ENCODE assay signal across 8 cellular contexts in the genomic region with DNA sequence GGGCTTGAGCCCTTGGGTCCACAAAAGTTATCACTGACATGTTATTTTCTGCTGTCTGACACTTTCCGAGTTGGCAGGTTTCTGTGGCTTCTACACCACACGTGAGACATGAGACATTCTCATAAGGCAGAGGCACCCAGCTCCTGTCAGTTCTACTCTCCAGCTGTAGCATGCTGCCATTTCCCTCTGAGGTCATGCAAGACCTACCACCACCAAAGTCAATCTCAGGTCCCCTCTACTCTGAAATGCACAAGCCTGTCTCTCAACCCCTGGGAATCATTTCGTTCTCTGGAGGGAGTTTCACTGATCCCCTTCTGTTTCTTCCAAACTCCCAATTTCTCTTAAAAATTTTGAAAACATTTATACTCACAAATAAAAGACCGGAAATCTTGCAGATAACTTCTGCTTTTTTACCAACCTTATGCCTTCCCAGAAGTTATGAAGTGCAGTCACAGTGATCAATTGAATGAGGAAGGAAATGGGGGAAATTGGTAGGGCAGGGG. TPM values are rescaled to one million over a fixed set of nuclear protein-coding genes. Genes with fewer than 3 reads are reported as not detected.
DNase-seq lines count a peak whose midpoint lies in the region; ATAC-seq and TF ChIP-seq lines count a peak whose summit lies in the region.

No MANE protein-coding gene starts in this region.

- POLR2A ChIA-PET in SK-N-SH (lab: Yijun Ruan, JAX): no interaction called here

- no peak overlapping the region for H3K4me2 ChIP-seq in SK-N-SH

- no peaks in the 10 kb centered on the region for H3F3A ChIP-seq in SK-N-SH (replicated peaks; ENCODE audit: insufficient read depth)

- H3K36me3 Mint-ChIP-seq in natural killer cell: no peaks in the 10 kb centered on the region

- no peak overlapping the region for H2AFZ ChIP-seq in SK-N-SH (ENCODE audit: low read depth)

- H3K4me3 ChIP-seq in SK-N-SH (ENCODE audit: low read depth in 2 of 2, low read length in 1 of 2) (no peak overlapping the region), lower lobe of right lung (no peak overlapping the region)

- H3K27ac ChIP-seq in SK-N-SH (ENCODE audit: low read depth in 2 of 2, low read length in 1 of 2): no peak overlapping the region
- no peak overlapping the region for H3K27ac ChIP-seq in lower lobe of right lung

- 3% methylated on average over 4 of the region's 4 CpGs for WGBS in SK-N-SH (ENCODE audit: low lambda C conversion rate)

- no peaks in the 10 kb centered on the region for H3K79me2 ChIP-seq in SK-N-SH (ENCODE audit: insufficient read depth)

- CTCF ChIA-PET in SK-N-SH (lab: Yijun Ruan, JAX): interaction anchor here (4.8 kb wide), 1 partner anchor 10 kb away, joined by 23 read pairs; no protein-coding TSS in a partner anchor

- no peak overlapping the region for H3K4me3 Mint-ChIP-seq in natural killer cell

- intact Hi-C loops in natural killer cell (cut with micrococcal nuclease) (no loop called here), lower lobe of right lung (cut with DNase I) (no loop called here)

- H3K36me3 ChIP-seq in SK-N-SH (replicated peaks in 1 of 2; ENCODE audit: control insufficient read depth in 1 of 2, insufficient read depth in 2 of 2, low read length in 1 of 2): no peaks in the 10 kb centered on the region
- H3K36me3 ChIP-seq in lower lobe of right lung: no peaks in the 10 kb centered on the region

- H3K4me1 Mint-ChIP-seq in natural killer cell: peaks cover 7% of the 10 kb centered on the region in 2 donors

- no peaks in the 10 kb centered on the region for H3K9me2 ChIP-seq in SK-N-SH

- H3K9me3 Mint-ChIP-seq in natural killer cell: no peaks in the 10 kb centered on the region

- H3K9ac ChIP-seq in SK-N-SH: no peak overlapping the region

- H3K4me1 ChIP-seq in SK-N-SH (ENCODE audit: control insufficient read depth in 1 of 2, insufficient read depth in 2 of 2, low read depth in 1 of 2, low read length in 1 of 2) (no peaks in the 10 kb centered on the region), lower lobe of right lung (no peaks in the 10 kb centered on the region)

- no peaks in the 10 kb centered on the region for H4K20me1 ChIP-seq in SK-N-SH (ENCODE audit: insufficient read depth)

- no peak overlapping the region for H3K27ac Mint-ChIP-seq in natural killer cell

- H3K27me3 ChIP-seq in SK-N-SH (ENCODE audit: insufficient read depth) (no peaks in the 10 kb centered on the region; the same call in 1 of the 2 replicates), lower lobe of right lung (ENCODE audit: low read depth) (no peaks in the 10 kb centered on the region)

- no peaks in the 10 kb centered on the region for H3K9me3 ChIP-seq in SK-N-SH
- H3K9me3 ChIP-seq in lower lobe of right lung: no peaks in the 10 kb centered on the region

- DNase-seq in NOMO-1 (lab: John Stamatoyannopoulos, UW; ENCODE audit: unreplicated experiment in 2 of 2) (peak; percentile 70 to 86), natural killer cell (no peak), NCI-H146 treated with DMSO at 0.1 percent for 48 hours (lab: John Stamatoyannopoulos, UW; ENCODE audit: unreplicated experiment) (no peak), SK-N-SH (no peak), lower lobe of right lung (no peak), SW480 (ENCODE audit: low spot score) (no peak)

- H3K27me3 Mint-ChIP-seq in natural killer cell (ENCODE audit: low read depth in 2 of 2): peaks cover 28 to 63% of the 10 kb centered on the region in 2 donors

- TF ChIP-seq RAD21 in SK-N-SH (IDR thresholded peaks at IDR 0.05; ENCODE audit: low read length): no peak

- peak; percentile 97 for ATAC-seq in GM18867 (IDR thresholded peaks at IDR 0.05; ENCODE audit: unreplicated experiment)
- ATAC-seq in HG02642 (IDR thresholded peaks at IDR 0.05; ENCODE audit: poor library complexity, unreplicated experiment): peak; percentile 83
- peak; percentile 50 to 81 (median 59) for ATAC-seq in natural killer cell
- no peak for ATAC-seq in lower lobe of right lung

- no peak for TF ChIP-seq CTCF in natural killer cell (IDR thresholded peaks at IDR 0.05)
- no peak for TF ChIP-seq CTCF in SK-N-SH (IDR thresholded peaks at IDR 0.05)
- TF ChIP-seq CTCF in lower lobe of right lung (IDR thresholded peaks at IDR 0.05): no peak

- no peak for TF ChIP-seq EP300 in SK-N-SH (IDR thresholded peaks at IDR 0.05; ENCODE audit: borderline replicate concordance in 1 of 2, low read depth in 1 of 2, low read length in 1 of 2)

TF ChIP-seq in SK-N-SH, 30 proteins besides CTCF, POLR2A, EP300 and RAD21:
- TF ChIP-seq TCF12 (IDR thresholded peaks at IDR 0.05) (no peak), ELF1 (IDR thresholded peaks at IDR 0.05) (no peak), TEAD4 (IDR thresholded peaks at IDR 0.05; ENCODE audit: borderline replicate concordance, insufficient read depth) (no peak), JUND (IDR thresholded peaks at IDR 0.05) (no peak), POLR2AphosphoS5 (IDR thresholded peaks at IDR 0.05; ENCODE audit: low read depth, low read length) (no peak), RCOR1 (IDR thresholded peaks at IDR 0.05; ENCODE audit: low read length) (no peak), SMC3 (IDR thresholded peaks at IDR 0.05; ENCODE audit: low read depth, low read length) (no peak), MEF2A (IDR thresholded peaks at IDR 0.05; ENCODE audit: borderline replicate concordance, low read depth) (no peak), PBX3 (IDR thresholded peaks at IDR 0.05) (no peak), MXI1 (IDR thresholded peaks at IDR 0.05; ENCODE audit: low read depth, low read length) (no peak), EZH2phosphoT487 (IDR thresholded peaks at IDR 0.05; ENCODE audit: borderline replicate concordance, low read depth) (no peak)
- TF ChIP-seq, protein P1, sequence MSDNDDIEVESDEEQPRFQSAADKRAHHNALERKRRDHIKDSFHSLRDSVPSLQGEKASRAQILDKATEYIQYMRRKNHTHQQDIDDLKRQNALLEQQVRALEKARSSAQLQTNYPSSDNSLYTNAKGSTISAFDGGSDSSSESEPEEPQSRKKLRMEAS (IDR thresholded peaks at IDR 0.05; ENCODE audit: low read depth): no peak

RNA-seq across cellular contexts. Expression of gene CR2, which starts 39.5 kb away (rescaled TPM):
- total RNA-seq in natural killer cell (under 1 TPM; 0.19 to 0.48 (median 0.29) TPM), lower lobe of right lung (0.09 TPM)
- polyA plus RNA-seq in SK-N-SH (2012; rRNA removed): not detected in 2 replicates
- polyA plus RNA-seq in SK-N-SH (2012; cell fraction: cytosol; rRNA removed): not detected in 2 replicates
- polyA plus RNA-seq in SK-N-SH (2012; cell fraction: nucleus; rRNA removed): not detected in 2 replicates

Comparison
In these comparisons a context has a peak if more than half of its experiments do, and no peak if none do; other contexts are left out.
1. ATAC-seq: peak in GM18867 (single experiment), HG02642 (single experiment) and natural killer cell (3 of 3); none in lower lobe of right lung (0 of 2).
2. DNase-seq: peak in NOMO-1 (2 of 2); none in natural killer cell (single experiment), NCI-H146 treated with DMSO at 0.1 percent for 48 hours (single experiment), SK-N-SH (single experiment), lower lobe of right lung (single experiment) and SW480 (single experiment).